9 cellular contexts compared by ENCODE assay signal in genomic region chr7:134996097-134996550, GRCh38.
DNase-seq lines count a peak whose midpoint lies in the region; ATAC-seq and TF ChIP-seq lines count a peak whose summit lies in the region.
"Had no signal": no experiment of that assay in that cellular context is flagged by ENCODE, and none has a peak within 500 bp of the region (broad histone marks: within the 10 kb centered on the region; RNA-seq: fewer than 3 reads in every experiment).

No MANE protein-coding gene starts in this region.

- in situ Hi-C loops in HAP-1 (cut with MboI; ENCODE audit: low sequenced_read_pairs), result loop anchor here (25.0 kb wide), 1 partner anchor 166 kb away; the partner anchor contains the start of gene CYREN

- no peaks in the 10 kb centered on the region for H3K9me3 ChIP-seq in HAP-1

- peak; percentile 56 for ATAC-seq in GM19438 (IDR thresholded peaks at IDR 0.05; ENCODE audit: low read depth, unreplicated experiment)
- ATAC-seq in HG03175 (IDR thresholded peaks at IDR 0.05; ENCODE audit: unreplicated experiment), result peak; percentile 24

- DNase-seq in GM06990 (ENCODE audit: extremely low read depth, insufficient read length), result peak; percentile 66
- DNase-seq in fibroblast of pulmonary artery (ENCODE audit: low read depth), result peak; percentile 30
- no peak for DNase-seq in T1000 (lab: John Stamatoyannopoulos, UW)
- no peak for DNase-seq in medulla oblongata (ENCODE audit: extremely low spot score)
- DNase-seq in HAP-1 (ENCODE audit: low spot score in 2 of 2), result no peak
- DNase-seq in germinal center (ENCODE audit: low spot score), result no peak
- DNase-seq: caudate nucleus had no signal

- no peaks in the 10 kb centered on the region for H3K36me3 ChIP-seq in GM06990 (ENCODE audit: control insufficient read depth, insufficient read depth, low read length)
- H3K36me3 ChIP-seq in HAP-1 (replicated peaks), result peaks cover 24% of the 10 kb centered on the region

- no peak overlapping the region; the same call in 1 of the 2 replicates for H3K4me3 ChIP-seq in GM06990 (replicated peaks; ENCODE audit: low read depth, low read length)
- H3K4me3 ChIP-seq in fibroblast of pulmonary artery (replicated peaks; ENCODE audit: low read depth, low read length), result no peak overlapping the region
- H3K4me3 ChIP-seq in HAP-1, result no peak overlapping the region

- TF ChIP-seq CTCF in GM06990 (IDR thresholded peaks at IDR 0.05; ENCODE audit: insufficient read depth, low read length, poor library complexity, severe bottlenecking) (no peak), fibroblast of pulmonary artery (IDR thresholded peaks at IDR 0.05; ENCODE audit: low read length, missing control alignments) (no peak)

- no peaks in the 10 kb centered on the region for H3K27me3 ChIP-seq in GM06990 (replicated peaks; ENCODE audit: control insufficient read depth, insufficient read depth, low read length)
- H3K27me3 ChIP-seq in HAP-1 (ENCODE audit: low read depth), result no peaks in the 10 kb centered on the region

- H3K4me1 ChIP-seq in HAP-1, result peaks cover 11% of the 10 kb centered on the region

Comparison
In these comparisons a context has a peak if more than half of its experiments do, and no peak if none do; other contexts are left out.
1. DNase-seq: peak in GM06990 (single experiment) and fibroblast of pulmonary artery (single experiment); none in T1000 (single experiment), medulla oblongata (single experiment), HAP-1 (0 of 2) and germinal center (single experiment).